8 cellular contexts compared by ENCODE assay signal in the genomic region with DNA sequence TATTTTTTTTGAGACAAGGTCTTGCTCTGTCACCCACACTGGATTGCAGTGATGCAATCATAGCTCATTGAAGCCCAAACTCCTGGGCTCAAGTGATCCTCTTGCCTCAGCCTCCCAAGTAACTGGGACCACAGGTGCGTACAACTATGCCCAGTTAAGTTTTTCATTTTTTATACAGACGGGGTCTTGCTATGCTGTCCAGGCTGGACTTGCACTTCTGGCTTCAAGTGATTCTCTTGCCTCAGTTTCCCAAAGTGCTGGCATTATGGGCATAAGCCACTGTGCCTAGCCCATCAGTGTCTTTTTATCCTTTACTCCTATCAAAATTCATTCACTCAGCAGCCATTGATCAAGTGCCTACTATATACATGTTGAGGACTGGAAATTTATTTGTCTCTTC.
"Had no signal": no experiment of that assay in that cellular context is flagged by ENCODE, and none has a peak within 500 bp of the region (broad histone marks: within the 10 kb centered on the region; RNA-seq: fewer than 3 reads in every experiment).

No MANE protein-coding gene starts in this region.

- H3K9ac ChIP-seq: GM23248 had no signal

- H3K4me3 ChIP-seq: GM23248, HAP-1 had no signal

- DNase-seq: GM23248, GOT3, H7, KG1 had no signal

- H3K27ac Mint-ChIP-seq: IgD-negative memory B cell had no signal

- H3K9me3 Mint-ChIP-seq: IgD-negative memory B cell had no signal

- H3K27ac ChIP-seq: GM23248, HL-60 had no signal

- H3K9me3 ChIP-seq: HAP-1 had no signal

- H3K4me1 ChIP-seq: HAP-1 had no signal

- H2AFZ ChIP-seq: GM23248 had no signal

- H3K4me3 Mint-ChIP-seq: IgD-negative memory B cell had no signal

- H3K27me3 Mint-ChIP-seq: IgD-negative memory B cell had no signal

- ATAC-seq: HCT116 had no signal
